In the genomic region with DNA sequence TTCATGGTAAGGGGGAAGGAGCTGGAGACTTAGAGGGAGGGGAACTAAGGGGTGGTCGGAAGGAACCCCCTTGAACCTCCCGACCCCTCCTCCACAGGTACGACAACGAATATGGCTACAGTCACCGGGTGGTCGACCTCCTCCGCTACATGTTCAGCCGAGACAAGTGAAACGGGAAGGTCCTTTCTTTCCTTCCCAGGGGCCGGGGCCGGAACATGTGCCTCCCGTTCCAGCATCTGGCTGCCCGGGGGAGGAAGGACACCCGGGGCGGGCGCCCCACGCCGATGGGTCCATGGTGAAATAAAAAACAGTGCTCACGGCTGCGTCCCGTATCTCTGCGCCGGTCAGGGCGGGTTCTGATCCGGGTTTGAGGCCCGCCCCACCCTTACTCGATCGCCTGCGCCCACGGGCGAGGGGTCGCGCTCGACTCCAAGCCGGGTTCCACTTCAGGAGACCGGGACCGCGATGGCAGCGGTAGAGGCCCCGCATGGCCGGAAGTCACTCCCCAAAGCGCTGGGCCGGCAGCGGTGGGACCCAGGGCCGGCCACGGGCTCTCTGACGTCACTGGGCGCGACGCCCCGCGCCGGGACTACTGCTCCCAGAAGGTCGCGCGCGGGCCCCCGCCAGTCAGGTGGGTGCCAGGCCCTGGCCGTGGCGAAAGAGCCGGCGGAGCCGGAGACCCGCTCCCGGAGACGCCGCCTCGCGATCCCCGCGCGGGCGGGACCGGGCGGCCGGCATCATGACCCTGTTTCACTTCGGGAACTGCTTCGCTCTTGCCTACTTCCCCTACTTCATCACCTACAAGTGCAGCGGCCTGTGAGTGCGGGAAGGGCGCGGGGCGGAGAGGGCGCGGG, we compare ENCODE assay signal across 1 cellular context.
TF ChIP-seq lines count a peak whose summit lies in the region.

A gene with protein sequence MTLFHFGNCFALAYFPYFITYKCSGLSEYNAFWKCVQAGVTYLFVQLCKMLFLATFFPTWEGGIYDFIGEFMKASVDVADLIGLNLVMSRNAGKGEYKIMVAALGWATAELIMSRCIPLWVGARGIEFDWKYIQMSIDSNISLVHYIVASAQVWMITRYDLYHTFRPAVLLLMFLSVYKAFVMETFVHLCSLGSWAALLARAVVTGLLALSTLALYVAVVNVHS (plus strand): TSS at position 626 of the 854 bp plus-strand sequence. CDS start 114 bp downstream, at position 740.

TF ChIP-seq in HEK293, 187 proteins besides CTCF, POLR2A, EP300 and RAD21 (continued from another document and continues in another):
- TF ChIP-seq KLF1 (tag by site-specific recombination; IDR thresholded peaks at IDR 0.05) = peak; percentile 43; the same call in 1 of the 2 replicates
- no peak; the same call in 1 of the 2 replicates for TF ChIP-seq ZNF768 (tag by site-specific recombination; IDR thresholded peaks at IDR 0.05)
- no peak for TF ChIP-seq ZNF138 (tag by site-specific recombination; IDR thresholded peaks at IDR 0.05; ENCODE audit: borderline replicate concordance)
- TF ChIP-seq ZNF621 (tag by site-specific recombination; IDR thresholded peaks at IDR 0.05) = no peak
- TF ChIP-seq, protein P1, sequence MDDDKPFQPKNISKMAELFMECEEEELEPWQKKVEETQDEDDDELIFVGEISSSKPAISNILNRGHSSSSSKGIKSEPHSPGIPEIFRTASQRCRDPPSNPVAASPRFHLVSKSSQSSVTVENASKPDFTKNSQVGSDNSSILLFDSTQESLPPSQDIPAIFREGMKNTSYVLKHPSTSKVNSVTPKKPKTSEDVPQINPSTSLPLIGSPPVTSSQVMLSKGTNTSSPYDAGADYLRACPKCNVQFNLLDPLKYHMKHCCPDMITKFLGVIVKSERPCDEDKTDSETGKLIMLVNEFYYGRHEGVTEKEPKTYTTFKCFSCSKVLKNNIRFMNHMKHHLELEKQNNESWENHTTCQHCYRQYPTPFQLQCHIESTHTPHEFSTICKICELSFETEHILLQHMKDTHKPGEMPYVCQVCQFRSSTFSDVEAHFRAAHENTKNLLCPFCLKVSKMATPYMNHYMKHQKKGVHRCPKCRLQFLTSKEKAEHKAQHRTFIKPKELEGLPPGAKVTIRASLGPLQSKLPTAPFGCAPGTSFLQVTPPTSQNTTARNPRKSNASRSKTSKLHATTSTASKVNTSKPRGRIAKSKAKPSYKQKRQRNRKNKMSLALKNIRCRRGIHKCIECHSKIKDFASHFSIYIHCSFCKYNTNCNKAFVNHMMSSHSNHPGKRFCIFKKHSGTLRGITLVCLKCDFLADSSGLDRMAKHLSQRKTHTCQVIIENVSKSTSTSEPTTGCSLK (tag by site-specific recombination; IDR thresholded peaks at IDR 0.05) = no peak
- TF ChIP-seq ZNF350 (tag by site-specific recombination; IDR thresholded peaks at IDR 0.05) = no peak
- TF ChIP-seq, protein P2, sequence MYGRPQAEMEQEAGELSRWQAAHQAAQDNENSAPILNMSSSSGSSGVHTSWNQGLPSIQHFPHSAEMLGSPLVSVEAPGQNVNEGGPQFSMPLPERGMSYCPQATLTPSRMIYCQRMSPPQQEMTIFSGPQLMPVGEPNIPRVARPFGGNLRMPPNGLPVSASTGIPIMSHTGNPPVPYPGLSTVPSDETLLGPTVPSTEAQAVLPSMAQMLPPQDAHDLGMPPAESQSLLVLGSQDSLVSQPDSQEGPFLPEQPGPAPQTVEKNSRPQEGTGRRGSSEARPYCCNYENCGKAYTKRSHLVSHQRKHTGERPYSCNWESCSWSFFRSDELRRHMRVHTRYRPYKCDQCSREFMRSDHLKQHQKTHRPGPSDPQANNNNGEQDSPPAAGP (tag by site-specific recombination; IDR thresholded peaks at IDR 0.05) = peak; percentile 94
- peak; percentile 90 for TF ChIP-seq ZIC2 (tag by site-specific recombination; IDR thresholded peaks at IDR 0.05)
- TF ChIP-seq ZXDB (tag by site-specific recombination; IDR thresholded peaks at IDR 0.05) = peak; percentile 99
- TF ChIP-seq, protein P3, sequence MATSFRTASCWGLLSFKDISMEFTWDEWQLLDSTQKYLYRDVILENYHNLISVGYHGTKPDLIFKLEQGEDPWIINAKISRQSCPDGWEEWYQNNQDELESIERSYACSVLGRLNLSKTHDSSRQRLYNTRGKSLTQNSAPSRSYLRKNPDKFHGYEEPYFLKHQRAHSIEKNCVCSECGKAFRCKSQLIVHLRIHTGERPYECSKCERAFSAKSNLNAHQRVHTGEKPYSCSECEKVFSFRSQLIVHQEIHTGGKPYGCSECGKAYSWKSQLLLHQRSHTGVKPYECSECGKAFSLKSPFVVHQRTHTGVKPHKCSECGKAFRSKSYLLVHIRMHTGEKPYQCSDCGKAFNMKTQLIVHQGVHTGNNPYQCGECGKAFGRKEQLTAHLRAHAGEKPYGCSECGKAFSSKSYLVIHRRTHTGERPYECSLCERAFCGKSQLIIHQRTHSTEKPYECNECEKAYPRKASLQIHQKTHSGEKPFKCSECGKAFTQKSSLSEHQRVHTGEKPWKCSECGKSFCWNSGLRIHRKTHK (tag by site-specific recombination; IDR thresholded peaks at IDR 0.05) = no peak
- no peak for TF ChIP-seq ZNF433 (tag by site-specific recombination; IDR thresholded peaks at IDR 0.05; ENCODE audit: low read depth)
- TF ChIP-seq, protein P4, sequence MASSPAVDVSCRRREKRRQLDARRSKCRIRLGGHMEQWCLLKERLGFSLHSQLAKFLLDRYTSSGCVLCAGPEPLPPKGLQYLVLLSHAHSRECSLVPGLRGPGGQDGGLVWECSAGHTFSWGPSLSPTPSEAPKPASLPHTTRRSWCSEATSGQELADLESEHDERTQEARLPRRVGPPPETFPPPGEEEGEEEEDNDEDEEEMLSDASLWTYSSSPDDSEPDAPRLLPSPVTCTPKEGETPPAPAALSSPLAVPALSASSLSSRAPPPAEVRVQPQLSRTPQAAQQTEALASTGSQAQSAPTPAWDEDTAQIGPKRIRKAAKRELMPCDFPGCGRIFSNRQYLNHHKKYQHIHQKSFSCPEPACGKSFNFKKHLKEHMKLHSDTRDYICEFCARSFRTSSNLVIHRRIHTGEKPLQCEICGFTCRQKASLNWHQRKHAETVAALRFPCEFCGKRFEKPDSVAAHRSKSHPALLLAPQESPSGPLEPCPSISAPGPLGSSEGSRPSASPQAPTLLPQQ (tag by site-specific recombination; IDR thresholded peaks at IDR 0.05) = peak; percentile 100
- TF ChIP-seq ZNF146 (tag by site-specific recombination; IDR thresholded peaks at IDR 0.05) = peak; percentile 39
- peak; percentile 39; the same call in 1 of the 2 replicates for TF ChIP-seq TRIM28 (IDR thresholded peaks at IDR 0.05; ENCODE audit: borderline replicate concordance, low read length)
- TF ChIP-seq, protein P5, sequence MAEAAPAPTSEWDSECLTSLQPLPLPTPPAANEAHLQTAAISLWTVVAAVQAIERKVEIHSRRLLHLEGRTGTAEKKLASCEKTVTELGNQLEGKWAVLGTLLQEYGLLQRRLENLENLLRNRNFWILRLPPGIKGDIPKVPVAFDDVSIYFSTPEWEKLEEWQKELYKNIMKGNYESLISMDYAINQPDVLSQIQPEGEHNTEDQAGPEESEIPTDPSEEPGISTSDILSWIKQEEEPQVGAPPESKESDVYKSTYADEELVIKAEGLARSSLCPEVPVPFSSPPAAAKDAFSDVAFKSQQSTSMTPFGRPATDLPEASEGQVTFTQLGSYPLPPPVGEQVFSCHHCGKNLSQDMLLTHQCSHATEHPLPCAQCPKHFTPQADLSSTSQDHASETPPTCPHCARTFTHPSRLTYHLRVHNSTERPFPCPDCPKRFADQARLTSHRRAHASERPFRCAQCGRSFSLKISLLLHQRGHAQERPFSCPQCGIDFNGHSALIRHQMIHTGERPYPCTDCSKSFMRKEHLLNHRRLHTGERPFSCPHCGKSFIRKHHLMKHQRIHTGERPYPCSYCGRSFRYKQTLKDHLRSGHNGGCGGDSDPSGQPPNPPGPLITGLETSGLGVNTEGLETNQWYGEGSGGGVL (tag by site-specific recombination; IDR thresholded peaks at IDR 0.05) = peak; percentile 29; the same call in 1 of the 2 replicates
- TF ChIP-seq ZNF514 (tag by site-specific recombination; IDR thresholded peaks at IDR 0.05) = no peak
- TF ChIP-seq, protein P6, sequence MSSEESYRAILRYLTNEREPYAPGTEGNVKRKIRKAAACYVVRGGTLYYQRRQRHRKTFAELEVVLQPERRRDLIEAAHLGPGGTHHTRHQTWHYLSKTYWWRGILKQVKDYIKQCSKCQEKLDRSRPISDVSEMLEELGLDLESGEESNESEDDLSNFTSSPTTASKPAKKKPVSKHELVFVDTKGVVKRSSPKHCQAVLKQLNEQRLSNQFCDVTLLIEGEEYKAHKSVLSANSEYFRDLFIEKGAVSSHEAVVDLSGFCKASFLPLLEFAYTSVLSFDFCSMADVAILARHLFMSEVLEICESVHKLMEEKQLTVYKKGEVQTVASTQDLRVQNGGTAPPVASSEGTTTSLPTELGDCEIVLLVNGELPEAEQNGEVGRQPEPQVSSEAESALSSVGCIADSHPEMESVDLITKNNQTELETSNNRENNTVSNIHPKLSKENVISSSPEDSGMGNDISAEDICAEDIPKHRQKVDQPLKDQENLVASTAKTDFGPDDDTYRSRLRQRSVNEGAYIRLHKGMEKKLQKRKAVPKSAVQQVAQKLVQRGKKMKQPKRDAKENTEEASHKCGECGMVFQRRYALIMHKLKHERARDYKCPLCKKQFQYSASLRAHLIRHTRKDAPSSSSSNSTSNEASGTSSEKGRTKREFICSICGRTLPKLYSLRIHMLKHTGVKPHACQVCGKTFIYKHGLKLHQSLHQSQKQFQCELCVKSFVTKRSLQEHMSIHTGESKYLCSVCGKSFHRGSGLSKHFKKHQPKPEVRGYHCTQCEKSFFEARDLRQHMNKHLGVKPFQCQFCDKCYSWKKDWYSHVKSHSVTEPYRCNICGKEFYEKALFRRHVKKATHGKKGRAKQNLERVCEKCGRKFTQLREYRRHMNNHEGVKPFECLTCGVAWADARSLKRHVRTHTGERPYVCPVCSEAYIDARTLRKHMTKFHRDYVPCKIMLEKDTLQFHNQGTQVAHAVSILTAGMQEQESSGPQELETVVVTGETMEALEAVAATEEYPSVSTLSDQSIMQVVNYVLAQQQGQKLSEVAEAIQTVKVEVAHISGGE (tag by site-specific recombination; conservative IDR thresholded peaks at IDR 0.05; ENCODE audit: low read depth) = peak; percentile 92
- TF ChIP-seq ZNF792 (tag by site-specific recombination; IDR thresholded peaks at IDR 0.05) = 0 out of 2 replicates have a peak, but pooled peaks have one; percentile 75
- TF ChIP-seq ZNF701 (tag by site-specific recombination; IDR thresholded peaks at IDR 0.05) = no peak
- TF ChIP-seq BCL11A (tag by site-specific recombination; IDR thresholded peaks at IDR 0.05; ENCODE audit: low read depth) = no peak; the same call in 1 of the 2 replicates
- TF ChIP-seq, protein P7, sequence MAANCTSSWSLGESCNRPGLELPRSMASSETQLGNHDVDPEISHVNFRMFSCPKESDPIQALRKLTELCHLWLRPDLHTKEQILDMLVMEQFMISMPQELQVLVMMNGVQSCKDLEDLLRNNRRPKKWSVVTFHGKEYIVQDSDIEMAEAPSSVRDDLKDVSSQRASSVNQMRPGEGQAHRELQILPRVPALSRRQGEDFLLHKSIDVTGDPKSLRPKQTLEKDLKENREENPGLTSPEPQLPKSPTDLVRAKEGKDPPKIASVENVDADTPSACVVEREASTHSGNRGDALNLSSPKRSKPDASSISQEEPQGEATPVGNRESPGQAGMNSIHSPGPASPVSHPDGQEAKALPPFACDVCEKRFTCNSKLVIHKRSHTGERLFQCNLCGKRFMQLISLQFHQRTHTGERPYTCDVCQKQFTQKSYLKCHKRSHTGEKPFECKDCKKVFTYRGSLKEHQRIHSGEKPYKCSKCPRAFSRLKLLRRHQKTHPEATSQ (tag by site-specific recombination; IDR thresholded peaks at IDR 0.05) = peak; percentile 100
- TF ChIP-seq ZNF2 (tag by site-specific recombination; IDR thresholded peaks at IDR 0.05) = peak; percentile 82; the same call in 1 of the 2 replicates
- TF ChIP-seq, protein P8, sequence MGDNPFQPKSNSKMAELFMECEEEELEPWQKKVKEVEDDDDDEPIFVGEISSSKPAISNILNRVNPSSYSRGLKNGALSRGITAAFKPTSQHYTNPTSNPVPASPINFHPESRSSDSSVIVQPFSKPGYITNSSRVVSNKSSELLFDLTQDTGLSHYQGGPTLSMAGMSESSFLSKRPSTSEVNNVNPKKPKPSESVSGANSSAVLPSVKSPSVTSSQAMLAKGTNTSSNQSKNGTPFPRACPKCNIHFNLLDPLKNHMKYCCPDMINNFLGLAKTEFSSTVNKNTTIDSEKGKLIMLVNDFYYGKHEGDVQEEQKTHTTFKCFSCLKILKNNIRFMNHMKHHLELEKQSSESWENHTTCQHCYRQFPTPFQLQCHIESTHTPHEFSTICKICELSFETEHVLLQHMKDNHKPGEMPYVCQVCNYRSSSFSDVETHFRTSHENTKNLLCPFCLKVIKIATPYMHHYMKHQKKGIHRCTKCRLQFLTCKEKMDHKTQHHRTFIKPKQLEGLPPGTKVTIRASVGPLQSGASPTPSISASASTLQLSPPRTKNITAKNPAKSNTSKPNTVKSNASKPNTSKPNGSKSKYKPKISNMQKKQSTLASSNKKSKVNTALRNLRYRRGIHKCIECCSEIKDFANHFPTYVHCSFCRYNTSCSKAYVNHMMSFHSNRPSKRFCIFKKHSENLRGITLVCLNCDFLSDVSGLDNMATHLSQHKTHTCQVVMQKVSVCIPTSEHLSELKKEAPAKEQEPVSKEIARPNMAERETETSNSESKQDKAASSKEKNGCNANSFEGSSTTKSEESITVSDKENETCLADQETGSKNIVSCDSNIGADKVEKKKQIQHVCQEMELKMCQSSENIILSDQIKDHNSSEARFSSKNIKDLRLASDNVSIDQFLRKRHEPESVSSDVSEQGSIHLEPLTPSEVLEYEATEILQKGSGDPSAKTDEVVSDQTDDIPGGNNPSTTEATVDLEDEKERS (tag by site-specific recombination; IDR thresholded peaks at IDR 0.05) = 0 out of 2 replicates have a peak, but pooled peaks have one; percentile 1
- peak; percentile 45 for TF ChIP-seq ZNF843 (tag by site-specific recombination; IDR thresholded peaks at IDR 0.05)
- TF ChIP-seq KLF9 (tag by site-specific recombination; IDR thresholded peaks at IDR 0.05; ENCODE audit: low read depth) = no peak; the same call in 1 of the 2 replicates
- TF ChIP-seq, protein P9, sequence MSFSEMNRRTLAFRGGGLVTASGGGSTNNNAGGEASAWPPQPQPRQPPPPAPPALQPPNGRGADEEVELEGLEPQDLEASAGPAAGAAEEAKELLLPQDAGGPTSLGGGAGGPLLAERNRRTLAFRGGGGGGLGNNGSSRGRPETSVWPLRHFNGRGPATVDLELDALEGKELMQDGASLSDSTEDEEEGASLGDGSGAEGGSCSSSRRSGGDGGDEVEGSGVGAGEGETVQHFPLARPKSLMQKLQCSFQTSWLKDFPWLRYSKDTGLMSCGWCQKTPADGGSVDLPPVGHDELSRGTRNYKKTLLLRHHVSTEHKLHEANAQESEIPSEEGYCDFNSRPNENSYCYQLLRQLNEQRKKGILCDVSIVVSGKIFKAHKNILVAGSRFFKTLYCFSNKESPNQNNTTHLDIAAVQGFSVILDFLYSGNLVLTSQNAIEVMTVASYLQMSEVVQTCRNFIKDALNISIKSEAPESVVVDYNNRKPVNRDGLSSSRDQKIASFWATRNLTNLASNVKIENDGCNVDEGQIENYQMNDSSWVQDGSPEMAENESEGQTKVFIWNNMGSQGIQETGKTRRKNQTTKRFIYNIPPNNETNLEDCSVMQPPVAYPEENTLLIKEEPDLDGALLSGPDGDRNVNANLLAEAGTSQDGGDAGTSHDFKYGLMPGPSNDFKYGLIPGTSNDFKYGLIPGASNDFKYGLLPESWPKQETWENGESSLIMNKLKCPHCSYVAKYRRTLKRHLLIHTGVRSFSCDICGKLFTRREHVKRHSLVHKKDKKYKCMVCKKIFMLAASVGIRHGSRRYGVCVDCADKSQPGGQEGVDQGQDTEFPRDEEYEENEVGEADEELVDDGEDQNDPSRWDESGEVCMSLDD (tag by site-specific recombination; IDR thresholded peaks at IDR 0.05) = peak; percentile 89
